ENCODE assay signal across 9 cellular contexts in genomic region chr7:114083714-114084113, GRCh38.
A peak's percentile ranks its signal among the peaks of the same experiment; 100 is the strongest.
DNase-seq lines count a peak whose midpoint lies in the region; ATAC-seq and TF ChIP-seq lines count a peak whose summit lies in the region.
"Had no signal": no experiment of that assay in that cellular context is flagged by ENCODE, and none has a peak within 500 bp of the region (broad histone marks: within the 10 kb centered on the region; RNA-seq: fewer than 3 reads in every experiment).

No MANE protein-coding gene starts in this region.

- H3K4me1 ChIP-seq in iPS-20b (ENCODE audit: insufficient read depth, low read length) = peaks cover 5% of the 10 kb centered on the region; the same call in 1 of the 2 replicates

- in situ Hi-C loops in GM13977 (cut with MboI; ENCODE audit: low pct_unique_long_range_greater_than_20kb, low sequenced_read_pairs, unreplicated experiment) = no loop called here

- peaks cover 4% of the 10 kb centered on the region for H3K36me3 Mint-ChIP-seq in activated CD4-positive, alpha-beta memory T cell treated with anti-CD3 and anti-CD28 coated beads, Interleukin-2, amount 10 ng/mL, durations not matched to agents 7 days and 5 days (ENCODE audit: low read depth)
- H3K36me3 Mint-ChIP-seq in stimulated activated memory B cell treated with anti-CD40 and anti-IgM and Interleukin-4, amounts not matched to agents 10 μg/mL and 1 μg/mL and 100 μg/mL, for 72 hours = no peaks in the 10 kb centered on the region

- H3K4me3 ChIP-seq in iPS-20b (ENCODE audit: low read length) = peak overlapping the region; percentile 90

- no peaks in the 10 kb centered on the region for H3K36me3 ChIP-seq in iPS-20b (ENCODE audit: insufficient read depth, low read depth, low read length)

- H3K27ac ChIP-seq in iPS-20b (ENCODE audit: low read length) = no peak overlapping the region

- no peaks in the 10 kb centered on the region for H3K9me3 ChIP-seq in iPS-20b (ENCODE audit: insufficient read depth, low read depth, low read length)

- DNase-seq in NCI-H1417 (lab: John Stamatoyannopoulos, UW) (peak in 2 of 3 experiments; percentile 35 to 53), NCI-H1417 treated with DMSO at 0.1 percent for 48 hours (lab: John Stamatoyannopoulos, UW) (no peak), GM13977 (ENCODE audit: low spot score) (no peak), kidney glomerular epithelial cell (lab: John Stamatoyannopoulos, UW) (no peak)
- no peak for DNase-seq in activated CD4-positive, alpha-beta memory T cell treated with anti-CD3 and anti-CD28 coated beads, Interleukin-2, amount 10 ng/mL, durations not matched to agents 7 days and 5 days
- DNase-seq: activated effector memory CD4-positive, alpha-beta T cell treated with Interleukin-2 at 50 U/mL for 16 hours had no signal

- H3K9me3 Mint-ChIP-seq in activated CD4-positive, alpha-beta memory T cell treated with anti-CD3 and anti-CD28 coated beads, Interleukin-2, amount 10 ng/mL, durations not matched to agents 7 days and 5 days = no peaks in the 10 kb centered on the region
- H3K9me3 Mint-ChIP-seq in stimulated activated memory B cell treated with anti-CD40 and anti-IgM and Interleukin-4, amounts not matched to agents 10 μg/mL and 1 μg/mL and 100 μg/mL, for 72 hours = no peaks in the 10 kb centered on the region

- peaks cover 79% of the 10 kb centered on the region for H3K27me3 Mint-ChIP-seq in activated CD4-positive, alpha-beta memory T cell treated with anti-CD3 and anti-CD28 coated beads, Interleukin-2, amount 10 ng/mL, durations not matched to agents 7 days and 5 days
- peaks cover 84% of the 10 kb centered on the region for H3K27me3 Mint-ChIP-seq in stimulated activated memory B cell treated with anti-CD40 and anti-IgM and Interleukin-4, amounts not matched to agents 10 μg/mL and 1 μg/mL and 100 μg/mL, for 72 hours

- no peak for TF ChIP-seq CTCF in GM13977 (IDR thresholded peaks at IDR 0.05; ENCODE audit: extremely low read depth, insufficient read depth, missing control alignments)

- CTCF ChIA-PET in activated CD4-positive, alpha-beta memory T cell treated with anti-CD3 and anti-CD28 coated beads, Interleukin-2, amount 10 ng/mL, durations not matched to agents 7 days and 5 days (lab: Charles Lee) = no interaction called here

- H3K27ac Mint-ChIP-seq in activated CD4-positive, alpha-beta memory T cell treated with anti-CD3 and anti-CD28 coated beads, Interleukin-2, amount 10 ng/mL, durations not matched to agents 7 days and 5 days = no peak overlapping the region
- peak overlapping the region; percentile 42 for H3K27ac Mint-ChIP-seq in stimulated activated memory B cell treated with anti-CD40 and anti-IgM and Interleukin-4, amounts not matched to agents 10 μg/mL and 1 μg/mL and 100 μg/mL, for 72 hours

- H3K4me3 Mint-ChIP-seq in activated CD4-positive, alpha-beta memory T cell treated with anti-CD3 and anti-CD28 coated beads, Interleukin-2, amount 10 ng/mL, durations not matched to agents 7 days and 5 days = peak overlapping the region; percentile 5
- peak overlapping the region; percentile 75 for H3K4me3 Mint-ChIP-seq in stimulated activated memory B cell treated with anti-CD40 and anti-IgM and Interleukin-4, amounts not matched to agents 10 μg/mL and 1 μg/mL and 100 μg/mL, for 72 hours

- peaks cover 41% of the 10 kb centered on the region for H3K4me1 Mint-ChIP-seq in activated CD4-positive, alpha-beta memory T cell treated with anti-CD3 and anti-CD28 coated beads, Interleukin-2, amount 10 ng/mL, durations not matched to agents 7 days and 5 days
- peaks cover 52% of the 10 kb centered on the region for H3K4me1 Mint-ChIP-seq in stimulated activated memory B cell treated with anti-CD40 and anti-IgM and Interleukin-4, amounts not matched to agents 10 μg/mL and 1 μg/mL and 100 μg/mL, for 72 hours

- H3K27me3 ChIP-seq in iPS-20b (ENCODE audit: insufficient read depth, low read length) = peaks cover 89% of the 10 kb centered on the region

- ATAC-seq in stimulated activated memory B cell treated with anti-CD40 and anti-IgM and Interleukin-4, amounts not matched to agents 10 μg/mL and 1 μg/mL and 100 μg/mL, for 72 hours = no peak
- no peak for ATAC-seq in HG02970 (IDR thresholded peaks at IDR 0.05; ENCODE audit: low FRiP score, unreplicated experiment)

- H3K9ac ChIP-seq in iPS-20b (ENCODE audit: low read depth, low read length) = no peak overlapping the region; the same call in 1 of the 2 replicates

- POLR2A ChIA-PET in activated CD4-positive, alpha-beta memory T cell treated with anti-CD3 and anti-CD28 coated beads, Interleukin-2, amount 10 ng/mL, durations not matched to agents 7 days and 5 days (lab: Charles Lee) = no interaction called here

Comparison
In these comparisons a context has a peak if more than half of its experiments do, and no peak if none do; other contexts are left out.
1. DNase-seq: peak in NCI-H1417 (2 of 3); none in NCI-H1417 treated with DMSO at 0.1 percent for 48 hours (single experiment), activated CD4-positive, alpha-beta memory T cell treated with anti-CD3 and anti-CD28 coated beads, Interleukin-2, amount 10 ng/mL, durations not matched to agents 7 days and 5 days (single experiment), GM13977 (single experiment) and kidney glomerular epithelial cell (single experiment).